ENCODE assay signal across 8 cellular contexts in genomic region chr15:67065531-67066005, GRCh38. TPM values are rescaled to one million over a fixed set of nuclear protein-coding genes. Genes with fewer than 3 reads are reported as not detected.
DNase-seq lines count a peak whose midpoint lies in the region; ATAC-seq and TF ChIP-seq lines count a peak whose summit lies in the region.

SMAD3 (plus strand) TSS chr15:67065602; CDS start chr15:67066155, 553 bp downstream.

- intact Hi-C loops in adrenal gland (cut with DNase I) (no loop called here), cardiac septum (cut with DNase I) (loop anchor here (2.0 to 10.0 kb wide), 3 partner anchors 17 to 189 kb away; partner anchors contain the start of genes AAGAB and IQCH)

- peaks cover 56 to 62% (median 59%) of the 10 kb centered on the region in 3 donors for H3K4me1 Mint-ChIP-seq in CD8-positive, alpha-beta memory T cell

- WGBS in adrenal gland, 4 donors, result 0% methylated on average over 5 to 63 of the region's 63 CpGs; no CpG with 5 or more reads in 1 of the 4 donors
- 1% methylated on average over 38 of the region's 63 CpGs; no CpG with 5 or more reads in 1 of the 2 donors for WGBS in upper lobe of left lung, 2 donors

- no peaks in the 10 kb centered on the region for H3K27me3 Mint-ChIP-seq in CD8-positive, alpha-beta memory T cell

- TF ChIP-seq POLR2A in adrenal gland (IDR thresholded peaks at IDR 0.05) (peak; percentile 45 to 90), upper lobe of left lung (IDR thresholded peaks at IDR 0.05) (peak in 3 of 4 donors; percentile 72 to 80 (median 78))

- TF ChIP-seq EP300 in upper lobe of left lung (IDR thresholded peaks at IDR 0.05), result no peak

- CTCF ChIA-PET in CD8-positive, alpha-beta memory T cell (lab: Charles Lee), result interaction anchor here (0.8 to 9.7 kb wide), 16 partner anchors 8 to 112 kb away, joined by 3 to 62 read pairs (median 4); no protein-coding TSS in a partner anchor

- H3K4me1 ChIP-seq in CD8-positive, alpha-beta memory T cell (ENCODE audit: insufficient read depth, low read length), result peaks cover 47% of the 10 kb centered on the region
- peaks cover 21 to 25% of the 10 kb centered on the region in 2 donors for H3K4me1 ChIP-seq in adrenal gland (replicated peaks in 1 of 2)
- H3K4me1 ChIP-seq in upper lobe of left lung, result peaks cover 34 to 62% (median 45%) of the 10 kb centered on the region in 4 donors

- POLR2A ChIA-PET in CD8-positive, alpha-beta memory T cell (lab: Charles Lee), result interaction anchor here (0.6 to 1.5 kb wide), 11 partner anchors 10 to 1213 kb away, joined by 3 to 11 read pairs (median 3); no protein-coding TSS in a partner anchor

- H3K36me3 Mint-ChIP-seq in CD8-positive, alpha-beta memory T cell, result peaks cover 0 to 29% (median 0%) of the 10 kb centered on the region in 3 donors

- TF ChIP-seq CTCF in adrenal gland (IDR thresholded peaks at IDR 0.05) (peak in 1 of 6 experiments; percentile 1), upper lobe of left lung (IDR thresholded peaks at IDR 0.05) (peak in 2 of 6 experiments; percentile 7 to 26)

- H3K36me3 ChIP-seq in CD8-positive, alpha-beta memory T cell (ENCODE audit: insufficient read depth, low read length), result no peaks in the 10 kb centered on the region
- H3K36me3 ChIP-seq in adrenal gland (replicated peaks in 1 of 2) (no peaks in the 10 kb centered on the region), upper lobe of left lung (no peaks in the 10 kb centered on the region)

- no peaks in the 10 kb centered on the region for H3K9me3 Mint-ChIP-seq in CD8-positive, alpha-beta memory T cell

- H3K27ac ChIP-seq in CD8-positive, alpha-beta memory T cell (ENCODE audit: low read depth, low read length), result peak within 1 kb of the TSS; percentile 64
- H3K27ac ChIP-seq in adrenal gland, result peak within 1 kb of the TSS in 4 of 5 donors; percentile 76 to 95 (median 85)
- peak within 1 kb of the TSS; percentile 85 to 91 (median 88) for H3K27ac ChIP-seq in upper lobe of left lung

- H3K4me3 ChIP-seq in CD8-positive, alpha-beta memory T cell (ENCODE audit: low read length), result peak within 1 kb of the TSS; percentile 93
- H3K4me3 ChIP-seq in adrenal gland, result peak within 1 kb of the TSS; percentile 25 to 83 (median 62)
- peak within 1 kb of the TSS; percentile 56 to 80 (median 80) for H3K4me3 ChIP-seq in upper lobe of left lung

- ATAC-seq in GM19463 (IDR thresholded peaks at IDR 0.05; ENCODE audit: unreplicated experiment) (peak; percentile 62), upper lobe of left lung (ENCODE audit: low FRiP score in 2 of 2) (peak; percentile 91 to 93)

- H3K4me3 Mint-ChIP-seq in CD8-positive, alpha-beta memory T cell, result peak within 1 kb of the TSS; percentile 94 to 99 (median 97)

- H3K27me3 ChIP-seq in CD8-positive, alpha-beta memory T cell (ENCODE audit: insufficient read depth, low read length, poor library complexity, severe bottlenecking), result no peaks in the 10 kb centered on the region
- H3K27me3 ChIP-seq in adrenal gland (no peaks in the 10 kb centered on the region), upper lobe of left lung (no peaks in the 10 kb centered on the region)

- no peaks in the 10 kb centered on the region for H3K9me3 ChIP-seq in CD8-positive, alpha-beta memory T cell (ENCODE audit: low read length)
- no peaks in the 10 kb centered on the region for H3K9me3 ChIP-seq in adrenal gland (replicated peaks in 1 of 3)
- no peaks in the 10 kb centered on the region for H3K9me3 ChIP-seq in upper lobe of left lung

- peak within 1 kb of the TSS; percentile 62 to 96 (median 92) for H3K27ac Mint-ChIP-seq in CD8-positive, alpha-beta memory T cell

- peak; percentile 47 to 82 (median 72) for DNase-seq in CD8-positive, alpha-beta memory T cell
- DNase-seq in HuH-7 (ENCODE audit: low spot score) (peak; percentile 88), T follicular helper cell (ENCODE audit: low read depth) (peak; percentile 59), adrenal gland (peak; percentile 87 to 91 (median 90)), cardiac septum (ENCODE audit: low spot score) (peak; percentile 93), pons (ENCODE audit: low spot score) (peak; percentile 69), upper lobe of left lung (peak; percentile 88 to 96)

RNA-seq across cellular contexts. Expression of gene SMAD3, which starts in this region (rescaled TPM):
- 10 to 100 TPM; 30.2 to 34.2 TPM for total RNA-seq in CD8-positive, alpha-beta memory T cell
- polyA plus RNA-seq in CD8-positive, alpha-beta memory T cell, result 31.7 TPM
- 10 to 100 TPM in 5 of 8 donors, 1 to 10 TPM in 3; 6.7 to 92.0 (median 15.2) TPM for total RNA-seq in adrenal gland
- 1 to 10 TPM; 6.4 to 7.8 (median 7.2) TPM for polyA plus RNA-seq in adrenal gland
- total RNA-seq in cardiac septum, result 18.4 TPM
- total RNA-seq in upper lobe of left lung, result 10 to 100 TPM; 31.7 to 44.5 (median 36.3) TPM

Comparison
In these comparisons a context has a peak if more than half of its experiments do, and no peak if none do; other contexts are left out.
1. Peak in every context shown above with its lines: DNase-seq, ATAC-seq, H3K4me3 ChIP-seq and H3K27ac ChIP-seq.